8 cellular contexts compared by ENCODE assay signal in genomic region chr9:121121582-121122087, GRCh38. TPM values are rescaled to one million over a fixed set of nuclear protein-coding genes. Genes with fewer than 3 reads are reported as not detected.
DNase-seq lines count a peak whose midpoint lies in the region; ATAC-seq and TF ChIP-seq lines count a peak whose summit lies in the region.

No MANE protein-coding gene starts in this region.

- H3K36me3 ChIP-seq in BJ (ENCODE audit: control insufficient read depth, insufficient read depth, low read length), result no peaks in the 10 kb centered on the region
- no peaks in the 10 kb centered on the region for H3K36me3 ChIP-seq in endocrine pancreas (ENCODE audit: control insufficient read depth, insufficient read depth, low read length)

- DNase-seq in BJ (ENCODE audit: low read depth) (peak; percentile 86), mesenteric fat pad (ENCODE audit: low spot score) (peak; percentile 97)
- peak; percentile 87 for DNase-seq in NK-92 treated with Interleukin-12 subunit alpha and Interleukin-12 subunit beta, amount 100 ng/mL, for 24 hours (lab: John Stamatoyannopoulos, UW)
- DNase-seq in activated CD8-positive, alpha-beta memory T cell treated with anti-CD3 and anti-CD28 coated beads for 48 hours (ENCODE audit: low read depth in 2 of 3, low spot score in 2 of 3), result peak; percentile 67 to 89 (median 82)
- DNase-seq in stimulated activated CD8-positive, alpha-beta memory T cell treated with anti-CD3 and anti-CD28 coated beads, Interleukin-15, amount 100 ng/mL, for 1 hour (ENCODE audit: low read depth), result peak; percentile 90

- H3K27me3 ChIP-seq in BJ (ENCODE audit: control insufficient read depth, insufficient read depth, low read length) (no peaks in the 10 kb centered on the region), endocrine pancreas (ENCODE audit: control insufficient read depth, insufficient read depth, low read length) (no peaks in the 10 kb centered on the region)

- peak; percentile 99 for ATAC-seq in HG03432 (IDR thresholded peaks at IDR 0.05; ENCODE audit: unreplicated experiment)

- peak; percentile 37 for TF ChIP-seq CTCF in BJ (IDR thresholded peaks at IDR 0.05; ENCODE audit: insufficient read depth, low read depth, low read length)

- POLR2A ChIA-PET in BJ (lab: Charles Lee), result interaction anchor here (0.6 to 0.7 kb wide), 2 partner anchors 13 to 93 kb away, joined by 3 to 6 read pairs; no protein-coding TSS in a partner anchor

- H3K9me3 ChIP-seq in endocrine pancreas (ENCODE audit: control insufficient read depth, low read length), result no peaks in the 10 kb centered on the region

- peak; percentile 59 for TF ChIP-seq POLR2A in GM19193 (IDR thresholded peaks at IDR 0.05; ENCODE audit: extremely low read depth, insufficient read depth, insufficient read length)

- no peak overlapping the region for H3K9ac ChIP-seq in endocrine pancreas (ENCODE audit: control insufficient read depth, insufficient read depth, low read length)

- H3K4me3 ChIP-seq in BJ (ENCODE audit: low read depth, low read length) (peak overlapping the region; percentile 46), endocrine pancreas (ENCODE audit: control insufficient read depth, insufficient read depth, low read length) (peak overlapping the region; percentile 67)

- CTCF ChIA-PET in BJ (lab: Yijun Ruan, JAX), result interaction anchor here (0.6 to 1.4 kb wide), 6 partner anchors 8 to 250 kb away, joined by 3 to 5 read pairs (median 3); no protein-coding TSS in a partner anchor

- H3K4me1 ChIP-seq in endocrine pancreas (ENCODE audit: control insufficient read depth, insufficient read depth, low read length), result peaks cover 18% of the 10 kb centered on the region

RNA-seq across cellular contexts. Expression of gene CNTRL, which starts 46.9 kb away (rescaled TPM):
- polyA plus RNA-seq in BJ (2011; rRNA removed), result 3.6 and 5.2 TPM in 2 replicates
- polyA minus RNA-seq in BJ (2011; rRNA and poly(A)+ RNA removed), result 3.3 and 4.4 TPM in 2 replicates
- 12.7 TPM for total RNA-seq in mesenteric fat pad

Comparison
In these comparisons a context has a peak if more than half of its experiments do, and no peak if none do; other contexts are left out.
1. Peak in every context shown above with its lines: DNase-seq, ATAC-seq and H3K4me3 ChIP-seq.